In the genomic region with DNA sequence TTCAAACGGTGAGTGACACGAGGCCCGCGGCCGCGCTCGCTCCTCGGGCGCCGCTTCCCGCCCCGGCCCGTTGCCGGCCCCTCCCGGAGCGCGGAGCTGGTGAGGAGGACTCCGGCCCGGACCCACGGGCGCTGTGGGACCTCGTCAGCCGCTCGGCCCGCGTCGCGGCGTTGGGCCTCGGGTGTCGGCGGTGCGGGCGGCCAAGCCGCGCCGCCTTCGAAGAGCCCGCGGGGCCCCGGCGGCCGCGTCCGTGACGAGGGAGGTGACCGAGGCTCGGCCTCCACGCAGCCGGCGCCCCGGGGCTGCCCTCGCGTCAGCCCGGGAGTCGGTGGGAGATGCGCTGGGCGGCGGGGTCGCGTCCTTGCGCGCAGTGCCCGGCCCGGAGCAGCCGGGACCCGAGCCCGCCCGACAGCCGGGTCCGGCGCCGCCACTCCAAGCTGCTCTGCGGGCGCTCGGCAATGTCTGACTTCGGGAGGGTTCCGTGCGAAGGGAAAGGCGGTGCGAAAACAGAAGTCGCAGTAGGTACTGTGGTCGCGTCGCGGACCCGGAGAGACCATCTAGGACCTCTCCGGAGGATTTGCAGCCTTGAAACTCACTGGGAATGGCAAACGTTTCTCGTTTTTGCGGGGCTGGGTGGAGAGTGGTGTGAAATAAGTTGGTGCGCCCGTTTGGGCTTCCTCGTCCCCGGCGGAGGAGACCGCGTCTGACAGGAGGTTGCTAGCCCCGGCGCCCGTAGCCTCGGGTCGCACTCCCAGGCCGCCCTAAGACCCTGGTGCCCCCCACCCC, we compare ENCODE assay signal across 8 cellular contexts. TPM values are rescaled to one million over a fixed set of nuclear protein-coding genes. Genes with fewer than 3 reads are reported as not detected.
DNase-seq lines count a peak whose midpoint lies in the region; ATAC-seq and TF ChIP-seq lines count a peak whose summit lies in the region.

No MANE protein-coding gene starts in this region.

- TF ChIP-seq CTCF in colonic mucosa (IDR thresholded peaks at IDR 0.05) = no peak
- no peak for TF ChIP-seq CTCF in lower lobe of right lung (IDR thresholded peaks at IDR 0.05)

- peak overlapping the region; percentile 98 for H3K27ac ChIP-seq in HUES48 (ENCODE audit: low read depth, low read length)
- H3K27ac ChIP-seq in colonic mucosa = peak overlapping the region; percentile 97
- peak overlapping the region; percentile 99 for H3K27ac ChIP-seq in lower lobe of right lung

- peak; percentile 26 for DNase-seq in AG08396 (ENCODE audit: low spot score)
- peak; percentile 49 for DNase-seq in colonic mucosa
- DNase-seq in lower lobe of right lung = peak; percentile 69
- DNase-seq in stimulated activated CD4-positive, alpha-beta T cell treated with anti-CD3 and anti-CD28 coated beads, TNF-alpha, amount 100 ng/mL, for 48 hours (ENCODE audit: low read depth in 3 of 3) = peak in 2 of 3 donors; percentile 14 to 40
- DNase-seq in kidney glomerular epithelial cell (lab: John Stamatoyannopoulos, UW) = no peak

- no peaks in the 10 kb centered on the region for H3K9me3 ChIP-seq in HUES48 (ENCODE audit: control insufficient read depth, insufficient read depth, low read length)
- H3K9me3 ChIP-seq in colonic mucosa = no peaks in the 10 kb centered on the region
- no peaks in the 10 kb centered on the region for H3K9me3 ChIP-seq in lower lobe of right lung

- H3K9ac ChIP-seq in HUES48 (ENCODE audit: low read depth, low read length) = peak overlapping the region; percentile 94
- peak overlapping the region; percentile 78 to 99 for H3K9ac ChIP-seq in colonic mucosa (ENCODE audit: low read depth in 2 of 2, low read length in 2 of 2)

- peak; percentile 10 for ATAC-seq in GM19438 (IDR thresholded peaks at IDR 0.05; ENCODE audit: low read depth, unreplicated experiment)
- ATAC-seq in activated CD4-positive, CD25-positive, alpha-beta regulatory T cell treated with anti-CD3 and anti-CD28 coated beads, Interleukin-2, amount 50 U/mL, for 24 hours = peak; percentile 17 to 29
- ATAC-seq in lower lobe of right lung = peak; percentile 16 to 30

- H3K4me1 ChIP-seq in HUES48 (ENCODE audit: control insufficient read depth, insufficient read depth, low read length) (peaks cover 21% of the 10 kb centered on the region), colonic mucosa (peaks cover 8% of the 10 kb centered on the region), lower lobe of right lung (peaks cover 49% of the 10 kb centered on the region)

- H3K4me3 ChIP-seq in HUES48 (ENCODE audit: low read depth, low read length) = peak overlapping the region; percentile 99
- peak overlapping the region; percentile 85 for H3K4me3 ChIP-seq in colonic mucosa
- peak overlapping the region; percentile 79 for H3K4me3 ChIP-seq in lower lobe of right lung

- no peaks in the 10 kb centered on the region for H3K36me3 ChIP-seq in HUES48 (ENCODE audit: control insufficient read depth, insufficient read depth, low read length)
- no peaks in the 10 kb centered on the region for H3K36me3 ChIP-seq in colonic mucosa
- no peaks in the 10 kb centered on the region for H3K36me3 ChIP-seq in lower lobe of right lung

- intact Hi-C loops in colonic mucosa (cut with DNase I) = loop anchor here (5.0 kb wide), 1 partner anchor 39 kb away; no protein-coding TSS in a partner anchor
- intact Hi-C loops in lower lobe of right lung (cut with DNase I) = no loop called here

- H3K27me3 ChIP-seq in HUES48 (ENCODE audit: control insufficient read depth, insufficient read depth, low read length) (no peaks in the 10 kb centered on the region), colonic mucosa (no peaks in the 10 kb centered on the region), lower lobe of right lung (ENCODE audit: low read depth) (no peaks in the 10 kb centered on the region)

RNA-seq across cellular contexts. Expression of a gene that starts 0.8 kb away (rescaled TPM):
- total RNA-seq in colonic mucosa (10 to 100 TPM; 40.9 to 42.5 TPM), lower lobe of right lung (54.7 TPM)

RNA-seq across cellular contexts. Expression of a gene that starts 40.9 kb away (rescaled TPM):
- total RNA-seq in colonic mucosa = 1 to 10 TPM; 2.4 to 3.2 TPM
- 1.1 TPM for total RNA-seq in lower lobe of right lung
